Comparison of ENCODE assay signal across 18 cellular contexts in the genomic region with DNA sequence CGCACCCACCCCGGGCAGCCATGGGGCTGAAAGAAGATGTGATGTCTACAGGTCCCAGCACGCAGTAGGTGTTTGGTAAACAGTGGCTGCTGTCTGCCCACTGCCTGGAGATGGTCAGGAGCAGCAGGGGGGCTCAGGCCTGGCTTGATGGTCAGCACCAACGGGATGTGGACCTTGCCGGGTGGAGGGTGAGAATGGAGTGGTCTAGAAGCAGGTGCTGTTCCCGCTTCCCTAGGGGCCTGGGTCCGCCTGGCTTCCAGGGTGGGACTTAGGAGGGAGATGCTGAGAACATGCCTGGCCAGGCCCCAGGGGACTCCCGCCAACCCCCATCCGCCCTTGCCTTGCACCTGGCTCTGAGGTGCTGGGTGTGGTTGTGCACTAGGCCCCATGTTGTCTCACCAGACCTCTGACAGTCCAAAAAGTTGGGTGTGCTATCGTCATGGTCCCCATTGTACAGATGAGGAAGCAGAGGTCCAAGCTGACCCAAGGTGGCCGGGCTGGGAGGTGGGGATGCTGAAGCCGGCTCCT. TPM values are rescaled to one million over a fixed set of nuclear protein-coding genes. Genes with fewer than 3 reads are reported as not detected.
DNase-seq lines count a peak whose midpoint lies in the region; ATAC-seq and TF ChIP-seq lines count a peak whose summit lies in the region.
"Had no signal": no experiment of that assay in that cellular context is flagged by ENCODE, and none has a peak within 500 bp of the region (broad histone marks: within the 10 kb centered on the region; RNA-seq: fewer than 3 reads in every experiment).

No MANE protein-coding gene starts in this region.

- H3K36me3 ChIP-seq in ectodermal cell (ENCODE audit: control insufficient read depth, insufficient read depth, low read length): no peaks in the 10 kb centered on the region

- H3K9me3 Mint-ChIP-seq in stimulated activated naive CD8-positive, alpha-beta T cell treated with anti-CD3 and anti-CD28 coated beads, Interleukin-15, amount 100 ng/mL, for 72 hours: no peaks in the 10 kb centered on the region
- H3K9me3 Mint-ChIP-seq in neural crest cell: no peaks in the 10 kb centered on the region
- no peaks in the 10 kb centered on the region for H3K9me3 Mint-ChIP-seq in CD4-positive, alpha-beta T cell
- H3K9me3 Mint-ChIP-seq: dendritic cell treated with granulocyte-macrophage colony-stimulating factor and Interleukin-4, amounts not matched to agents 40 ng/mL and 50 ng/mL, for 4 days; nephron had no signal

- peaks cover 11% of the 10 kb centered on the region for H3K4me1 Mint-ChIP-seq in stimulated activated naive CD8-positive, alpha-beta T cell treated with anti-CD3 and anti-CD28 coated beads, Interleukin-15, amount 100 ng/mL, for 72 hours
- H3K4me1 Mint-ChIP-seq in neural crest cell: peaks cover 68% of the 10 kb centered on the region
- H3K4me1 Mint-ChIP-seq in CD4-positive, alpha-beta T cell (ENCODE audit: low read depth): no peaks in the 10 kb centered on the region

- in situ Hi-C loops in G401 (cut with HindIII; ENCODE audit: low sequenced_read_pairs): no loop called here

- no peak for DNase-seq in stimulated activated naive CD8-positive, alpha-beta T cell treated with anti-CD3 and anti-CD28 coated beads, Interleukin-15, amount 100 ng/mL, for 72 hours
- DNase-seq in stimulated activated naive CD8-positive, alpha-beta T cell treated with anti-CD3 and anti-CD28 coated beads, Interleukin-15, Interleukin-2, amounts not matched to agents 100 U/mL and 50 U/mL, for 24 hours: no peak
- DNase-seq in neural crest cell (ENCODE audit: low read depth, low spot score) (no peak), 8988T (no peak), G401 (ENCODE audit: low spot score) (no peak)
- DNase-seq in stimulated activated CD4-positive, alpha-beta T cell treated with anti-CD3 and anti-CD28 coated beads, Interleukin-12 subunit alpha, Interleukin-12 subunit beta, amount 100 ng/mL, for 4 hours: no peak
- no peak for DNase-seq in CD4-positive, alpha-beta T cell
- DNase-seq: activated gamma-delta T cell treated with Interleukin-2 at 50 U/mL for 16 hours, EL, erythroblast, mammary epithelial cell, OCI-M1, T1000 had no signal

- peaks cover 5% of the 10 kb centered on the region for H3K27me3 ChIP-seq in ectodermal cell (ENCODE audit: control insufficient read depth, insufficient read depth, low read length, poor library complexity, severe bottlenecking)
- H3K27me3 ChIP-seq in CD4-positive, alpha-beta T cell (ENCODE audit: control insufficient read depth, insufficient read depth, low read length): peaks cover 2% of the 10 kb centered on the region

- H3K27me3 Mint-ChIP-seq in stimulated activated naive CD8-positive, alpha-beta T cell treated with anti-CD3 and anti-CD28 coated beads, Interleukin-15, amount 100 ng/mL, for 72 hours: no peaks in the 10 kb centered on the region
- H3K27me3 Mint-ChIP-seq in neural crest cell (ENCODE audit: low read depth): peaks cover 30% of the 10 kb centered on the region
- no peaks in the 10 kb centered on the region for H3K27me3 Mint-ChIP-seq in CD4-positive, alpha-beta T cell
- H3K27me3 Mint-ChIP-seq: activated CD4-positive, alpha-beta T cell treated with anti-CD3 and anti-CD28 coated beads for 36 hours; dendritic cell treated with granulocyte-macrophage colony-stimulating factor and Interleukin-4, amounts not matched to agents 40 ng/mL and 50 ng/mL, for 4 days had no signal

- H3K36me3 Mint-ChIP-seq in neural crest cell (ENCODE audit: low read depth): no peaks in the 10 kb centered on the region
- no peaks in the 10 kb centered on the region for H3K36me3 Mint-ChIP-seq in CD4-positive, alpha-beta T cell (ENCODE audit: low read depth)

- intact Hi-C loops in CD4-positive, alpha-beta T cell (cut with DNase I, micrococcal nuclease): no loop called here

- WGBS in ectodermal cell, 2 experiments: 85 to 87% methylated on average over 12 of the region's 12 CpGs

- no peak overlapping the region for H3K4me3 ChIP-seq in ectodermal cell (ENCODE audit: insufficient read depth, low read depth, low read length)

- H3K4me1 ChIP-seq in ectodermal cell (ENCODE audit: control insufficient read depth, insufficient read depth, low read length): peaks cover 39% of the 10 kb centered on the region

- H3K27ac Mint-ChIP-seq in stimulated activated naive CD8-positive, alpha-beta T cell treated with anti-CD3 and anti-CD28 coated beads, Interleukin-15, amount 100 ng/mL, for 72 hours: peak overlapping the region in 1 of 2 donors; percentile 61
- peak overlapping the region; percentile 97 for H3K27ac Mint-ChIP-seq in neural crest cell (ENCODE audit: unreplicated experiment)
- H3K27ac Mint-ChIP-seq in CD4-positive, alpha-beta T cell: no peak overlapping the region
- H3K27ac Mint-ChIP-seq: activated CD4-positive, alpha-beta T cell treated with anti-CD3 and anti-CD28 coated beads for 36 hours; dendritic cell treated with granulocyte-macrophage colony-stimulating factor and Interleukin-4, amounts not matched to agents 40 ng/mL and 50 ng/mL, for 4 days had no signal

- H3K9me3 ChIP-seq in ectodermal cell (ENCODE audit: control insufficient read depth, low read length): no peaks in the 10 kb centered on the region
- H3K9me3 ChIP-seq in CD4-positive, alpha-beta T cell (ENCODE audit: control insufficient read depth, low read length): no peaks in the 10 kb centered on the region
- H3K9me3 ChIP-seq: Caco-2 had no signal

- TF ChIP-seq CTCF in neural crest cell (conservative IDR thresholded peaks at IDR 0.05): no peak
- TF ChIP-seq CTCF in CD4-positive, alpha-beta T cell (IDR thresholded peaks at IDR 0.05): no peak

- peak; percentile 4 for ATAC-seq in stimulated activated naive CD8-positive, alpha-beta T cell treated with anti-CD3 and anti-CD28 coated beads, Interleukin-15, amount 100 ng/mL, for 72 hours
- ATAC-seq in stimulated activated naive CD8-positive, alpha-beta T cell treated with anti-CD3 and anti-CD28 coated beads, Interleukin-15, Interleukin-2, amounts not matched to agents 100 U/mL and 50 U/mL, for 24 hours: no peak
- no peak for ATAC-seq in CD4-positive, alpha-beta T cell (ENCODE audit: poor library complexity)
- ATAC-seq: activated CD4-positive, alpha-beta T cell treated with anti-CD3 and anti-CD28 coated beads for 36 hours had no signal

- CTCF ChIA-PET in CD4-positive, alpha-beta T cell (lab: Charles Lee): interaction anchor here (0.7 kb wide), 1 partner anchor 968 kb away, joined by 3 read pairs; no protein-coding TSS in a partner anchor

- H3K4me3 Mint-ChIP-seq in stimulated activated naive CD8-positive, alpha-beta T cell treated with anti-CD3 and anti-CD28 coated beads, Interleukin-15, amount 100 ng/mL, for 72 hours: no peak overlapping the region
- H3K4me3 Mint-ChIP-seq in neural crest cell: peak overlapping the region; percentile 78
- H3K4me3 Mint-ChIP-seq in CD4-positive, alpha-beta T cell: no peak overlapping the region
- H3K4me3 Mint-ChIP-seq: activated CD4-positive, alpha-beta T cell treated with anti-CD3 and anti-CD28 coated beads for 36 hours; dendritic cell treated with granulocyte-macrophage colony-stimulating factor and Interleukin-4, amounts not matched to agents 40 ng/mL and 50 ng/mL, for 4 days; nephron had no signal

- H3K27ac ChIP-seq in ectodermal cell (ENCODE audit: insufficient read depth, low read depth, low read length, poor library complexity, severe bottlenecking): peak overlapping the region; percentile 6
- H3K27ac ChIP-seq in CD4-positive, alpha-beta T cell (ENCODE audit: low read depth, low read length): no peak overlapping the region

- POLR2A ChIA-PET in CD4-positive, alpha-beta T cell (lab: Charles Lee): no interaction called here

RNA-seq across cellular contexts. Expression of a gene that starts 12.9 kb away (rescaled TPM):
- polyA plus RNA-seq in ectodermal cell (2013, experiment 1 of 4): 4.7 TPM
- 6.2 TPM for polyA plus RNA-seq in ectodermal cell (2013, experiment 2 of 4)
- 5.6 TPM for polyA plus RNA-seq in ectodermal cell (2013, experiment 3 of 4)
- 5.8 TPM for polyA plus RNA-seq in ectodermal cell (2013, experiment 4 of 4)
- total RNA-seq in neural crest cell: 12.5 and 13.9 TPM in 2 replicates
- total RNA-seq in CD4-positive, alpha-beta T cell: 1 to 10 TPM; 1.1 to 1.7 TPM
- total RNA-seq in G401 (2014; rRNA removed; shearing (Covaris generic)): 4.0 and 9.0 TPM in 2 replicates
